In the genomic region with DNA sequence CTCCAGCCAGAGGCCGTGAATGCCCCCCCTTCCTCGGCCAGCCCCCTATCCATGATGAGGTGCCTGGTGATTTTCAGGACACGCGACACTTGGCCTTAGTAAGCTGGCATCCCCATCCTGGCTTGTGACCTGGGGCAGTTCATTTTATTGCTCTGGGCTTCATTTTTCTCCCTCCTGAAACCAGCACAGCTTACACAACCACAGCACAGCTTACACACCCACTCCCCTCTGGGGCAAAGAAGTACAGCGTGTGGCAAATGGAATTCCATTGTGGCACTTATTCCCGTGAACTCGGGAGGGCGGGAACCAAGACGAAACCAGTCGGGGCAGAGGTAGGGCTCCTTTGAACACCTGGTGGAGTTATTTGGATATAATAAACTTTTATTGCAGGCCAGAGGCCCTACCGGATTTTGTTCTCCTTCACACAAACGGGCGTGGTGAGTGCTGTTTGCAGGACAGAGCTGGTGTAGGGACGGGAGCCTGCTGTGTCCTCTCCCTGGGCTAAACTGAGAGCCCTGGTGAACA, we compare ENCODE assay signal across 9 cellular contexts. TPM values are rescaled to one million over a fixed set of nuclear protein-coding genes. Genes with fewer than 3 reads are reported as not detected.
DNase-seq lines count a peak whose midpoint lies in the region; ATAC-seq and TF ChIP-seq lines count a peak whose summit lies in the region.
"Had no signal": no experiment of that assay in that cellular context is flagged by ENCODE, and none has a peak within 500 bp of the region (broad histone marks: within the 10 kb centered on the region; RNA-seq: fewer than 3 reads in every experiment).

No MANE protein-coding gene starts in this region.

- DNase-seq in CD8-positive, alpha-beta T cell: no peak
- DNase-seq in NCI-H69 (lab: John Stamatoyannopoulos, UW) (peak; percentile 82), sciatic nerve (ENCODE audit: low spot score) (no peak), GM13977 (ENCODE audit: low spot score) (no peak), occipital lobe (lab: John Stamatoyannopoulos, UW) (no peak)
- DNase-seq: naive B cell had no signal

- no peak for TF ChIP-seq CTCF in CD8-positive, alpha-beta T cell (IDR thresholded peaks at IDR 0.05)
- no peak for TF ChIP-seq CTCF in GM13977 (IDR thresholded peaks at IDR 0.05; ENCODE audit: extremely low read depth, insufficient read depth, missing control alignments)

- no peaks in the 10 kb centered on the region for H3K36me3 ChIP-seq in CD8-positive, alpha-beta T cell (ENCODE audit: insufficient read depth, low read length)

- peaks cover 2% of the 10 kb centered on the region for H3K36me3 Mint-ChIP-seq in CD8-positive, alpha-beta T cell
- H3K36me3 Mint-ChIP-seq: naive B cell had no signal

- no peak for ATAC-seq in CD8-positive, alpha-beta T cell
- peak; percentile 53 for ATAC-seq in esophagus mucosa
- peak; percentile 35 for ATAC-seq in sciatic nerve
- no peak for ATAC-seq in HG03460 (IDR thresholded peaks at IDR 0.05; ENCODE audit: unreplicated experiment)
- no peak for ATAC-seq in GM21526 (IDR thresholded peaks at IDR 0.05; ENCODE audit: low FRiP score, unreplicated experiment)

- no peak overlapping the region for H3K4me3 Mint-ChIP-seq in CD8-positive, alpha-beta T cell
- H3K4me3 Mint-ChIP-seq: naive B cell had no signal

- H3K27me3 Mint-ChIP-seq in CD8-positive, alpha-beta T cell (ENCODE audit: low read depth): no peaks in the 10 kb centered on the region

- POLR2A ChIA-PET in CD8-positive, alpha-beta T cell (lab: Charles Lee): interaction anchor here (0.6 to 0.7 kb wide), 2 partner anchors 34 to 824 kb away, joined by 3 read pairs; no protein-coding TSS in a partner anchor

- H3K27me3 ChIP-seq in CD8-positive, alpha-beta T cell (ENCODE audit: insufficient read depth, low read length): no peaks in the 10 kb centered on the region

- peaks cover 33% of the 10 kb centered on the region for H3K4me1 ChIP-seq in CD8-positive, alpha-beta T cell (ENCODE audit: insufficient read depth, low read length)

- no peaks in the 10 kb centered on the region for H3K9me3 ChIP-seq in CD8-positive, alpha-beta T cell (ENCODE audit: low read length)

- H3K27ac ChIP-seq in CD8-positive, alpha-beta T cell (ENCODE audit: low read depth, low read length): no peak overlapping the region

- intact Hi-C loops in CD8-positive, alpha-beta T cell (cut with DNase I, micrococcal nuclease): no loop called here
- intact Hi-C loops in sciatic nerve (cut with DNase I): no loop called here

- H3K9me3 Mint-ChIP-seq in CD8-positive, alpha-beta T cell: no peaks in the 10 kb centered on the region
- H3K9me3 Mint-ChIP-seq: naive B cell had no signal

- H3K27ac Mint-ChIP-seq in CD8-positive, alpha-beta T cell: peak overlapping the region; percentile 18

- peaks cover 34% of the 10 kb centered on the region for H3K4me1 Mint-ChIP-seq in CD8-positive, alpha-beta T cell (ENCODE audit: low read depth)

- CTCF ChIA-PET in CD8-positive, alpha-beta T cell (lab: Charles Lee): interaction anchor here (0.7 to 4.1 kb wide), 5 partner anchors 32 to 136 kb away, joined by 3 to 17 read pairs (median 4); no protein-coding TSS in a partner anchor

- in situ Hi-C loops in GM13977 (cut with MboI; ENCODE audit: low pct_unique_long_range_greater_than_20kb, low sequenced_read_pairs, unreplicated experiment): no loop called here

- no peak overlapping the region for H3K4me3 ChIP-seq in CD8-positive, alpha-beta T cell (ENCODE audit: low read depth, low read length)

RNA-seq across cellular contexts. Expression of a gene that starts 29.1 kb away (rescaled TPM):
- 1 to 10 TPM; 1.3 to 1.8 TPM for total RNA-seq in CD8-positive, alpha-beta T cell
- 597 TPM for total RNA-seq in esophagus mucosa
- 554 TPM for total RNA-seq in sciatic nerve
- total RNA-seq in occipital lobe: 29.5 TPM

Comparison
In these comparisons a context has a peak if more than half of its experiments do, and no peak if none do; other contexts are left out.
1. ATAC-seq: peak in esophagus mucosa (single experiment) and sciatic nerve (single experiment); none in CD8-positive, alpha-beta T cell (single experiment), HG03460 (single experiment) and GM21526 (single experiment).
2. RNA of a gene that starts 29.1 kb away (total RNA-seq): 597 TPM in esophagus mucosa (single experiment) and 554 TPM in sciatic nerve (single experiment); 29.5 TPM in occipital lobe (single experiment) and 1.3 to 1.8 TPM in CD8-positive, alpha-beta T cell; every median in the first group is over 10 times any median in the second.